8 cellular contexts compared by ENCODE assay signal in genomic region chr6:18387061-18387721, GRCh38. TPM values are rescaled to one million over a fixed set of nuclear protein-coding genes. Genes with fewer than 3 reads are reported as not detected.
A peak's percentile ranks its signal among the peaks of the same experiment; 100 is the strongest.
DNase-seq lines count a peak whose midpoint lies in the region; ATAC-seq and TF ChIP-seq lines count a peak whose summit lies in the region.

TSS of gene RNF144B (plus strand) at chr6:18387350. CDS start at chr6:18399535, 12,185 bp downstream.

- H3K27me3 ChIP-seq in AG04450 (ENCODE audit: control insufficient read depth, insufficient read depth, low read length) (no peaks in the 10 kb centered on the region), colonic mucosa (no peaks in the 10 kb centered on the region)

- no peaks in the 10 kb centered on the region for H3K4me1 ChIP-seq in colonic mucosa

- TF ChIP-seq CTCF in AG04450 (IDR thresholded peaks at IDR 0.05; ENCODE audit: low read depth, low read length) (no peak), colonic mucosa (IDR thresholded peaks at IDR 0.05) (no peak)

- peak within 1 kb of the TSS; percentile 42 to 65 for H3K9ac ChIP-seq in colonic mucosa (ENCODE audit: low read depth in 2 of 2, low read length in 2 of 2)

- ATAC-seq in GM19035 (IDR thresholded peaks at IDR 0.05; ENCODE audit: unreplicated experiment) (peak; percentile 87), HG03354 (IDR thresholded peaks at IDR 0.05; ENCODE audit: poor library complexity, severe bottlenecking, unreplicated experiment) (peak; percentile 82), left colon (peak; percentile 99)

- H3K27ac ChIP-seq in AG04450 (ENCODE audit: low read depth, low read length) (no peak within 1 kb of the TSS), colonic mucosa (peak within 1 kb of the TSS; percentile 35)

- H3K36me3 ChIP-seq in colonic mucosa: no peaks in the 10 kb centered on the region

- no peaks in the 10 kb centered on the region; the same call in 1 of the 2 replicates for H3K9me3 ChIP-seq in AG04450 (ENCODE audit: control insufficient read depth, insufficient read depth, low read length)
- no peaks in the 10 kb centered on the region for H3K9me3 ChIP-seq in colonic mucosa

- DNase-seq in AG04450 (ENCODE audit: low read depth, low spot score) (no peak), NCI-H446 treated with DMSO at 0.1 percent for 48 hours (lab: John Stamatoyannopoulos, UW) (peak; percentile 45), colonic mucosa (peak; percentile 90), left colon (peak; percentile 89 to 91)
- peak; percentile 77 for DNase-seq in activated CD4-positive, alpha-beta T cell treated with anti-CD3 and anti-CD28 coated beads for 48 hours
- DNase-seq in stimulated activated CD4-positive, alpha-beta T cell treated with anti-CD3 and anti-CD28 coated beads, Interleukin-1b, Interleukin-23, amount 100 ng/mL, for 48 hours: peak; percentile 70

- CTCF ChIA-PET in AG04450 (lab: Charles Lee): interaction anchor here (1.0 to 1.2 kb wide), 2 partner anchors 63 to 116 kb away, joined by 3 to 8 read pairs; no protein-coding TSS in a partner anchor

- POLR2A ChIA-PET in AG04450 (lab: Yijun Ruan, JAX): interaction anchor here (0.6 kb wide), 2 partner anchors 42 to 83 kb away, joined by 4 to 6 read pairs; no protein-coding TSS in a partner anchor

- intact Hi-C loops in colonic mucosa (cut with DNase I): no loop called here
- intact Hi-C loops in left colon (cut with DNase I, micrococcal nuclease): no loop called here

- H3K4me3 ChIP-seq in AG04450 (ENCODE audit: low read depth, low read length): peak within 1 kb of the TSS; percentile 62
- peak within 1 kb of the TSS; percentile 39 for H3K4me3 ChIP-seq in colonic mucosa

RNA-seq across cellular contexts. Expression of gene RNF144B, which starts in this region (rescaled TPM):
- 0.25 and 0.35 TPM in 2 replicates for polyA plus RNA-seq in AG04450 (2011; rRNA removed)
- 0.51 and 0.74 TPM in 2 replicates for polyA minus RNA-seq in AG04450 (2011; rRNA and poly(A)+ RNA removed)
- total RNA-seq in colonic mucosa (1 to 10 TPM; 4.2 to 4.4 TPM), left colon (1 to 10 TPM; 4.5 to 4.9 TPM)
